ENCODE assay signal across 8 cellular contexts in genomic region chr5:163505475-163506457, GRCh38. TPM values are rescaled to one million over a fixed set of nuclear protein-coding genes. Genes with fewer than 3 reads are reported as not detected.
DNase-seq lines count a peak whose midpoint lies in the region; ATAC-seq, FAIRE-seq and TF ChIP-seq lines count a peak whose summit lies in the region.

Gene MAT2B, plus strand, starts transcription at chr5:163505619. Its CDS starts 68 bp downstream, at chr5:163505687.

- 0 to 1% methylated on average over 67 to 68 of the region's 68 CpGs for WGBS in pancreas, 2 donors

- no peaks in the 10 kb centered on the region for H3K9me3 Mint-ChIP-seq in activated naive CD8-positive, alpha-beta T cell treated with anti-CD3 and anti-CD28 coated beads, Interleukin-2, amount 10 ng/mL, durations not matched to agents 7 days and 5 days

- H3K27me3 ChIP-seq in SU-DHL-6 (ENCODE audit: low read length) (no peaks in the 10 kb centered on the region), pancreas (no peaks in the 10 kb centered on the region), tibial artery (no peaks in the 10 kb centered on the region)

- H3K27ac ChIP-seq in SU-DHL-6 (ENCODE audit: low read depth, low read length) (peak within 1 kb of the TSS; percentile 83), pancreas (peak within 1 kb of the TSS; percentile 93 to 98 (median 96)), tibial artery (peak within 1 kb of the TSS; percentile 95 to 97)

- H3K9me2 ChIP-seq in SU-DHL-6 (replicated peaks; ENCODE audit: insufficient read depth, low read length), result no peaks in the 10 kb centered on the region

- H3K27ac Mint-ChIP-seq in activated naive CD8-positive, alpha-beta T cell treated with anti-CD3 and anti-CD28 coated beads, Interleukin-2, amount 10 ng/mL, durations not matched to agents 7 days and 5 days, result peak within 1 kb of the TSS; percentile 97

- intact Hi-C loops in head of caudate nucleus (cut with DNase I), result loop anchor here (1.0 kb wide), 1 partner anchor 45 kb away; the partner anchor contains the start of genes HMMR and NUDCD2
- intact Hi-C loops in pancreas (cut with DNase I), result no loop called here
- intact Hi-C loops in tibial artery (cut with DNase I; ENCODE audit: low total_unique reads), result no loop called here

- 0 out of 2 replicates have a peak, but pooled peaks cover 4% of the 10 kb centered on the region for H3F3A ChIP-seq in SU-DHL-6 (ENCODE audit: insufficient read depth)

- H3K36me3 ChIP-seq in SU-DHL-6 (ENCODE audit: low read length) (no peaks in the 10 kb centered on the region), pancreas (no peaks in the 10 kb centered on the region), tibial artery (no peaks in the 10 kb centered on the region)

- H3K9ac ChIP-seq in SU-DHL-6 (ENCODE audit: low read length), result peak within 1 kb of the TSS; percentile 65

- peak within 1 kb of the TSS; percentile 95 for H3K4me3 Mint-ChIP-seq in activated naive CD8-positive, alpha-beta T cell treated with anti-CD3 and anti-CD28 coated beads, Interleukin-2, amount 10 ng/mL, durations not matched to agents 7 days and 5 days

- peaks cover 15 to 31% (median 26%) of the 10 kb centered on the region in 3 donors for H3K4me1 ChIP-seq in pancreas
- H3K4me1 ChIP-seq in tibial artery, result peaks cover 0 to 67% (median 38%) of the 10 kb centered on the region in 4 donors

- H3K4me2 ChIP-seq in SU-DHL-6 (ENCODE audit: low read depth, low read length, poor library complexity, severe bottlenecking), result peak within 1 kb of the TSS; percentile 92

- DNase-seq in NCI-H128 (lab: John Stamatoyannopoulos, UW; ENCODE audit: unreplicated experiment) (peak; percentile 78), head of caudate nucleus (peak; percentile 88 to 98 (median 96)), pancreas (peak; percentile 93 to 97 (median 94)), tibial artery (peak; percentile 94 to 97)
- DNase-seq in activated naive CD8-positive, alpha-beta T cell treated with anti-CD3 and anti-CD28 coated beads, Interleukin-2, amount 10 ng/mL, durations not matched to agents 7 days and 5 days, result peak; percentile 95

- H3K4me3 ChIP-seq in SU-DHL-6 (ENCODE audit: insufficient read depth, low read length, poor library complexity, severe bottlenecking) (peak within 1 kb of the TSS; percentile 90), pancreas (peak within 1 kb of the TSS; percentile 59 to 73 (median 63)), tibial artery (peak within 1 kb of the TSS; percentile 67 to 76)

- H2AFZ ChIP-seq in SU-DHL-6 (ENCODE audit: low read depth, low read length, severe bottlenecking), result peak within 1 kb of the TSS; percentile 92

- POLR2A ChIA-PET in activated naive CD8-positive, alpha-beta T cell treated with anti-CD3 and anti-CD28 coated beads, Interleukin-2, amount 10 ng/mL, durations not matched to agents 7 days and 5 days (lab: Charles Lee), result interaction anchor here (1.0 to 9.6 kb wide), 8 partner anchors 9 to 68 kb away, joined by 3 to 177 read pairs (median 6); partner anchors contain the start of genes CCNG1, HMMR and NUDCD2

- peaks cover 7% of the 10 kb centered on the region for H3K36me3 Mint-ChIP-seq in activated naive CD8-positive, alpha-beta T cell treated with anti-CD3 and anti-CD28 coated beads, Interleukin-2, amount 10 ng/mL, durations not matched to agents 7 days and 5 days

- H3K4me1 Mint-ChIP-seq in activated naive CD8-positive, alpha-beta T cell treated with anti-CD3 and anti-CD28 coated beads, Interleukin-2, amount 10 ng/mL, durations not matched to agents 7 days and 5 days, result peaks cover 30% of the 10 kb centered on the region

- ATAC-seq in HG02759 (IDR thresholded peaks at IDR 0.05; ENCODE audit: unreplicated experiment) (peak; percentile 89), pancreas (peak; percentile 92 to 97 (median 96))
- peak; percentile 93 for ATAC-seq in activated naive CD8-positive, alpha-beta T cell treated with anti-CD3 and anti-CD28 coated beads, Interleukin-2, amount 10 ng/mL, durations not matched to agents 7 days and 5 days (ENCODE audit: low read depth)

- peak; percentile 5 for FAIRE-seq in pancreas (lab: Jason Lieb, UNC)

- H3K27me3 Mint-ChIP-seq in activated naive CD8-positive, alpha-beta T cell treated with anti-CD3 and anti-CD28 coated beads, Interleukin-2, amount 10 ng/mL, durations not matched to agents 7 days and 5 days, result no peaks in the 10 kb centered on the region

- peaks cover 50% of the 10 kb centered on the region for H3K79me2 ChIP-seq in SU-DHL-6 (ENCODE audit: insufficient read depth, low read length)

- no peaks in the 10 kb centered on the region for H3K9me3 ChIP-seq in SU-DHL-6 (ENCODE audit: insufficient read depth, low read length)
- H3K9me3 ChIP-seq in pancreas, result no peaks in the 10 kb centered on the region
- no peaks in the 10 kb centered on the region for H3K9me3 ChIP-seq in tibial artery

- peaks cover 20% of the 10 kb centered on the region for H4K20me1 ChIP-seq in SU-DHL-6 (ENCODE audit: low read depth, low read length)

- TF ChIP-seq CTCF in GM12873 (IDR thresholded peaks at IDR 0.05; ENCODE audit: insufficient read depth, low read depth, low read length, missing control alignments), result peak; percentile 56
- TF ChIP-seq CTCF in SU-DHL-6 (IDR thresholded peaks at IDR 0.05; ENCODE audit: insufficient read depth, low read length, poor library complexity, severe bottlenecking), result peak; percentile 64
- peak in 1 of 4 donors; percentile 9 for TF ChIP-seq CTCF in pancreas (IDR thresholded peaks at IDR 0.05)
- peak; percentile 38 to 43 for TF ChIP-seq CTCF in tibial artery (IDR thresholded peaks at IDR 0.05)

RNA-seq across cellular contexts. Expression of gene MAT2B, which starts in this region (rescaled TPM):
- total RNA-seq in activated naive CD8-positive, alpha-beta T cell treated with anti-CD3 and anti-CD28 coated beads, Interleukin-2, amount 10 ng/mL, durations not matched to agents 7 days and 5 days, result 100 to 1,000 TPM in 1 of 2 experiments, 10 to 100 TPM in 1; 98.7 to 101 TPM
- 10 to 100 TPM in 5 of 6 donors, 1 to 10 TPM in 1; 9.2 to 34.6 (median 15.9) TPM for total RNA-seq in pancreas
- polyA plus RNA-seq in pancreas, result 10 to 100 TPM in 1 of 2 donors, 1 to 10 TPM in 1; 9.8 to 21.1 TPM

Comparison
In these comparisons a context has a peak if more than half of its experiments do, and no peak if none do; other contexts are left out.
1. Peak in every context shown above with its lines: DNase-seq, ATAC-seq, H3K4me3 ChIP-seq and H3K27ac ChIP-seq.